15 cellular contexts compared by ENCODE assay signal in the genomic region with DNA sequence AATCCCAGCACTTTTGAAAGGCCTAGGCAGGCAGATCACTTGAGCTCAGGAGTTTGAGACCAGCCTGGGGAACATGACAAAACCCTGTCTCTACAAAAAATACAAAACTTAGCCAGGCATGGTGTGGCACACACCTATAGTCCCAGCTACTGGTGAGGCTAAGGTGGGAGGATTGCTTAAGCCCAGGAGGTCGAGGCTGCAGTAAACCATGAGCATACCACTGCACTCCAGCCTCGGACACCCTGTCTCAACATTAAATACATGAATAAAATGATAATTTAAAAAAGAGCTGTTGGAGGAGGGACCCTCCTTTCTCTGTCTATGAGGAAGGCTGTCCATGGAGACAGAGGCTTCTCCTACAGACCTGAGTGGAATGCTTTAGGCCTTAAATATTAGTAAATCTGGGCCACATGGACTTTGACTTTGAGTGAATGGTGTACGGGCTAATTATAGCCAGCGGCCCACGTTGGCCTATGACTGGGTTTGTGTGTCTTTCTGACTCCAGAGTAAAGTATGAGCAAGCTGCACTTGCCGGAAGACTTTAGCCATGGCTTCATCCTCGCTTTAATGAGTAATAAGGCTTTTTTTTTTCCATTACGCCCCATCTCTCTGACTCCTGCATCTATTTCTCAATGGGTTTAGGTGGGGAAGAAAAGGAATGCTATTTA. TPM values are rescaled to one million over a fixed set of nuclear protein-coding genes. Genes with fewer than 3 reads are reported as not detected.
DNase-seq lines count a peak whose midpoint lies in the region; ATAC-seq, FAIRE-seq and TF ChIP-seq lines count a peak whose summit lies in the region.
"Had no signal": no experiment of that assay in that cellular context is flagged by ENCODE, and none has a peak within 500 bp of the region (broad histone marks: within the 10 kb centered on the region; RNA-seq: fewer than 3 reads in every experiment).

No MANE protein-coding gene starts in this region.

- FAIRE-seq in astrocyte (lab: Jason Lieb, UNC) (peak; percentile 88), islet of Langerhans (lab: Jason Lieb, UNC) (peak; percentile 95)
- FAIRE-seq: endometrium had no signal

- BruUV-seq in MCF 10A (replicated peaks; lab: Mats Ljungman, UMichigan) = no TSS peak

- H3K4me3 ChIP-seq in breast epithelium (no peak overlapping the region), astrocyte (ENCODE audit: insufficient read depth, low read depth, low read length) (no peak overlapping the region)
- H3K4me3 ChIP-seq: skin epidermis had no signal

- no peaks in the 10 kb centered on the region for H3K4me1 ChIP-seq in breast epithelium
- peaks cover 25% of the 10 kb centered on the region for H3K4me1 ChIP-seq in astrocyte (ENCODE audit: insufficient read depth, low read length)

- no peak overlapping the region for H2AFZ ChIP-seq in astrocyte (ENCODE audit: low read depth, low read length)

- H3K4me3 Mint-ChIP-seq in MCF 10A (ENCODE audit: unreplicated experiment) (no peak overlapping the region), astrocyte (ENCODE audit: unreplicated experiment) (no peak overlapping the region), type B pancreatic cell (no peak overlapping the region), T-helper 17 cell (no peak overlapping the region)

- CTCF ChIA-PET in MCF 10A (lab: Yijun Ruan, JAX) = no interaction called here

- H3K9me3 ChIP-seq in breast epithelium = no peaks in the 10 kb centered on the region
- no peaks in the 10 kb centered on the region for H3K9me3 ChIP-seq in astrocyte (ENCODE audit: insufficient read depth, low read depth, low read length)
- no peaks in the 10 kb centered on the region for H3K9me3 ChIP-seq in T-helper 17 cell (ENCODE audit: control insufficient read depth, low read length, poor library complexity, severe bottlenecking)

- no peaks in the 10 kb centered on the region for H4K20me1 ChIP-seq in astrocyte (ENCODE audit: insufficient read depth, low read length)

- H3K4me1 Mint-ChIP-seq in MCF 10A (ENCODE audit: insufficient read depth, unreplicated experiment) = no peaks in the 10 kb centered on the region
- peaks cover 42% of the 10 kb centered on the region for H3K4me1 Mint-ChIP-seq in astrocyte (ENCODE audit: low read depth, unreplicated experiment)
- peaks cover 5% of the 10 kb centered on the region for H3K4me1 Mint-ChIP-seq in type B pancreatic cell (ENCODE audit: unreplicated experiment)
- H3K4me1 Mint-ChIP-seq in T-helper 17 cell = peaks cover 2% of the 10 kb centered on the region

- H3K27ac ChIP-seq in breast epithelium (no peak overlapping the region), astrocyte (ENCODE audit: low read depth, low read length) (peak overlapping the region; percentile 82)
- H3K27ac ChIP-seq: 22Rv1, skin epidermis had no signal

- H3K27me3 ChIP-seq in breast epithelium = no peaks in the 10 kb centered on the region
- H3K27me3 ChIP-seq in astrocyte (ENCODE audit: insufficient read depth, low read length) = no peaks in the 10 kb centered on the region

- no peaks in the 10 kb centered on the region for H3K27me3 Mint-ChIP-seq in MCF 10A (ENCODE audit: insufficient read depth, unreplicated experiment)
- H3K27me3 Mint-ChIP-seq in astrocyte (ENCODE audit: low read depth, unreplicated experiment) = no peaks in the 10 kb centered on the region
- H3K27me3 Mint-ChIP-seq in type B pancreatic cell = no peaks in the 10 kb centered on the region
- H3K27me3 Mint-ChIP-seq in T-helper 17 cell = peaks cover 18% of the 10 kb centered on the region

- TF ChIP-seq POLR2A in breast epithelium (IDR thresholded peaks at IDR 0.05) = no peak

- H3K27ac Mint-ChIP-seq in MCF 10A (ENCODE audit: low read depth, unreplicated experiment) = no peak overlapping the region
- H3K27ac Mint-ChIP-seq in astrocyte (ENCODE audit: unreplicated experiment) = peak overlapping the region; percentile 99
- peak overlapping the region; percentile 11 for H3K27ac Mint-ChIP-seq in type B pancreatic cell
- H3K27ac Mint-ChIP-seq in T-helper 17 cell = no peak overlapping the region

- no peaks in the 10 kb centered on the region for H3K36me3 Mint-ChIP-seq in MCF 10A (ENCODE audit: insufficient read depth, unreplicated experiment)
- peaks cover 4% of the 10 kb centered on the region for H3K36me3 Mint-ChIP-seq in astrocyte (ENCODE audit: low read depth, unreplicated experiment)
- no peaks in the 10 kb centered on the region for H3K36me3 Mint-ChIP-seq in type B pancreatic cell
- H3K36me3 Mint-ChIP-seq in T-helper 17 cell (ENCODE audit: low read depth) = peaks cover 2% of the 10 kb centered on the region

- H3K4me2 ChIP-seq in astrocyte (ENCODE audit: low read length) = peak overlapping the region; percentile 54

- DNase-seq in MCF 10A (ENCODE audit: unreplicated experiment) (peak; percentile 24), breast epithelium (ENCODE audit: low spot score in 2 of 2) (no peak), astrocyte (ENCODE audit: low read depth) (peak; percentile 98), type B pancreatic cell (ENCODE audit: extremely low spot score, unreplicated experiment) (no peak), T-helper 17 cell (no peak)
- DNase-seq: activated T-cell treated with anti-CD3 and anti-CD28 coated beads for 4 hours, aorta, NCI-H526 treated with DMSO at 0.1 percent for 48 hours, SHP77 had no signal

- H3K36me3 ChIP-seq in breast epithelium (no peaks in the 10 kb centered on the region), astrocyte (ENCODE audit: insufficient read depth, low read length) (no peaks in the 10 kb centered on the region)

- POLR2A ChIA-PET in MCF 10A (lab: Yijun Ruan, JAX) = interaction anchor here (0.5 kb wide), 1 partner anchor 723 kb away, joined by 3 read pairs; no protein-coding TSS in a partner anchor

- peak overlapping the region; percentile 52 for H3K9ac ChIP-seq in astrocyte (ENCODE audit: low read length)

- no peak for ATAC-seq in HG02759 (IDR thresholded peaks at IDR 0.05; ENCODE audit: unreplicated experiment)
- ATAC-seq in GM18858 (IDR thresholded peaks at IDR 0.05; ENCODE audit: unreplicated experiment) = no peak
- no peak for ATAC-seq in T-helper 17 cell

- TF ChIP-seq CTCF in MCF 10A (IDR thresholded peaks at IDR 0.05; ENCODE audit: unreplicated experiment) = no peak
- no peak for TF ChIP-seq CTCF in breast epithelium (IDR thresholded peaks at IDR 0.05)
- no peak for TF ChIP-seq CTCF in astrocyte (IDR thresholded peaks at IDR 0.05; ENCODE audit: insufficient read depth, low read depth, low read length)
- TF ChIP-seq CTCF in type B pancreatic cell (conservative IDR thresholded peaks at IDR 0.05) = no peak

- no peaks in the 10 kb centered on the region for H3K79me2 ChIP-seq in astrocyte (ENCODE audit: insufficient read depth, low read length)

- intact Hi-C loops in MCF 10A (cut with micrococcal nuclease) (no loop called here), breast epithelium (cut with DNase I; ENCODE audit: low total_unique reads) (no loop called here)

- no peaks in the 10 kb centered on the region for H3K9me3 Mint-ChIP-seq in MCF 10A (ENCODE audit: unreplicated experiment)
- no peaks in the 10 kb centered on the region for H3K9me3 Mint-ChIP-seq in astrocyte (ENCODE audit: unreplicated experiment)
- no peaks in the 10 kb centered on the region for H3K9me3 Mint-ChIP-seq in type B pancreatic cell

RNA-seq across cellular contexts. Expression of gene RAB3B, which starts 21.3 kb away (rescaled TPM):
- total RNA-seq in MCF 10A (2022) = 0.02 and 0.05 TPM in 2 replicates
- total RNA-seq in breast epithelium = 1 to 10 TPM in 1 of 3 donors, under 1 TPM in 1, not detected in 1; 0.66 to 1.3 TPM
- 40.0 and 49.2 TPM in 2 replicates for total RNA-seq in astrocyte
- 16.9 and 19.2 TPM in 2 replicates for total RNA-seq in type B pancreatic cell (ENCODE audit: low replicate concordance)
- total RNA-seq in T-helper 17 cell = under 1 TPM in 1 of 2 donors, not detected in 1; 0.02 TPM

Comparison
In these comparisons a context has a peak if more than half of its experiments do, and no peak if none do; other contexts are left out.
1. DNase-seq: peak in MCF 10A (single experiment) and astrocyte (single experiment); none in breast epithelium (0 of 2), type B pancreatic cell (single experiment) and T-helper 17 cell (0 of 3).
2. H3K27ac Mint-ChIP-seq: peak in astrocyte (single experiment) and type B pancreatic cell (single experiment); none in MCF 10A (single experiment) and T-helper 17 cell (single experiment).